8 cellular contexts compared by ENCODE assay signal in the genomic region with DNA sequence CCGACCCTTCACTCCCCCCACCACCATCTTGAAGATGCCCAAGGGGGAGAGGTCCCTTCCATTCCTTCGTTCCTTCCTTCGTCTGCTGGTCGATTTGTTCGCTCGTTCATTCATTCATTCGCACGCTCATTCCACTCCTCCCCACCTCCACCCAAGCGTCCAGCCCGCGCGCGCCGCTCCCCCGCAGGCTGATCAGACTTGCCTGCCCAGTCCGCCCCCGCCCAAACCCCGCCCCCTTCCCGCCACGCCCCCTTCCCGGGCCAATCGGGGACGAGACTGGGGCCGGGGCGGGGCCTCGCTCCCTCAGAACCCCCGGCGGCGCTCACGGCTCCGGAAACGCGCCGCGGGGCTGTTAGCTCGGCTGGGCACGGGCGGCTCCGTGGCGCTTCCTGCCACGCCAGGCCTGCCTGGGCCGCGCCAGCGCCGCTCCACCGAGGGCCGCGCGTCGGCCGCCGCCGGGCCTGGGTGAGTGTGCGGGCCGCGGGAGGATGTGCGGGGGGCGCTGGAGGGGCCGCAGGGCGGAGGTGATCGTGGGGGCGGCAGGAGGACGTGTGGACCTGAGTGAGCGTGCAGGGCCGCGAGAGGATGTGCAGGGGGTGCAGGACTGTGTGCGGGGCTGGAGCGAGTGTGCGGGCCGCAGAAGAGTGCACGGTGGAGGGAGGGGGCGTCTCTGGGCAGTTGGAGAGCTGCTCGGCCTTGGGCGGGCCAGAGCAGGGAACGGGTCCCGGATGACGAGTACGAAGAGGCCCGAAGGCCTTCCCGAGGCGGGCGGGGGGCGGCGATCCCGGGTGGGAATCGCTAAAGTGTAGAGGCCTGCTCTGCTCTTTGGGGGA. TPM values are rescaled to one million over a fixed set of nuclear protein-coding genes. Genes with fewer than 3 reads are reported as not detected.
A peak's percentile ranks its signal among the peaks of the same experiment; 100 is the strongest.
DNase-seq lines count a peak whose midpoint lies in the region; ATAC-seq and TF ChIP-seq lines count a peak whose summit lies in the region.

A gene with protein sequence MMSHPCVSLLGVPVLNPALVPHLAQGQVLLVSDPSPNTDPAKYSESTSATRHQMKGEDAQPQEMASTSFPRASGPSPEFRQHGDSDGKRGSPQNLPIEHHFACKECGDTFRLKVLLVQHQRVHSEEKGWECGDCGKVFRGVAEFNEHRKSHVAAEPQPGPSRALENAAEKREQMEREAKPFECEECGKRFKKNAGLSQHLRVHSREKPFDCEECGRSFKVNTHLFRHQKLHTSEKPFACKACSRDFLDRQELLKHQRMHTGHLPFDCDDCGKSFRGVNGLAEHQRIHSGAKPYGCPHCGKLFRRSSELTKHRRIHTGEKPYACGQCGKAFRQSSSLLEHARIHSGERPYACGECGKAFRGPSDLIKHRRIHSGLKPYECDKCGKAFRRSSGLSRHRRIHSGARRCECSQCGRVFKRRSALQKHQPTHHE (plus strand): TSS at position 333 of the 833 bp plus-strand sequence. CDS start 2,527 bp downstream, outside the sequence.

- H3K27me3 Mint-ChIP-seq in activated naive CD8-positive, alpha-beta T cell treated with anti-CD3 and anti-CD28 coated beads, Interleukin-2, amount 10 ng/mL, durations not matched to agents 7 days and 5 days, result peaks cover 5% of the 10 kb centered on the region

- peak within 1 kb of the TSS; percentile 90 for H3K9ac ChIP-seq in trophoblast cell (ENCODE audit: low read length)

- H4K8ac ChIP-seq in trophoblast cell (ENCODE audit: low read depth, low read length), result peak within 1 kb of the TSS; percentile 54

- peak within 1 kb of the TSS; percentile 84 for H3K27ac Mint-ChIP-seq in activated naive CD8-positive, alpha-beta T cell treated with anti-CD3 and anti-CD28 coated beads, Interleukin-2, amount 10 ng/mL, durations not matched to agents 7 days and 5 days

- no peaks in the 10 kb centered on the region for H3K9me3 Mint-ChIP-seq in activated naive CD8-positive, alpha-beta T cell treated with anti-CD3 and anti-CD28 coated beads, Interleukin-2, amount 10 ng/mL, durations not matched to agents 7 days and 5 days

- H3K18ac ChIP-seq in trophoblast cell (ENCODE audit: low read length), result peak within 1 kb of the TSS; percentile 74

- no CpG with 5 or more reads among the region's 86 CpGs for WGBS in trophoblast cell (ENCODE audit: extremely low coverage, insufficient coverage, insufficient read length)

- peak within 1 kb of the TSS; percentile 66 for H2AFZ ChIP-seq in trophoblast cell (ENCODE audit: insufficient read depth, low read length, poor library complexity)

- no peak within 1 kb of the TSS for H3K23ac ChIP-seq in trophoblast cell (ENCODE audit: low read length)

- H2AK5ac ChIP-seq in trophoblast cell (ENCODE audit: low read length), result no peak within 1 kb of the TSS

- DNase-seq in GM10248 (ENCODE audit: extremely low spot score), result peak; percentile 89
- no peak for DNase-seq in HFF-Myc (ENCODE audit: extremely low read depth, low read depth)
- DNase-seq in NAMALWA (ENCODE audit: low spot score), result peak; percentile 80
- DNase-seq in SW480 (ENCODE audit: low spot score), result peak; percentile 76
- peak; percentile 88 for DNase-seq in activated naive CD8-positive, alpha-beta T cell treated with anti-CD3 and anti-CD28 coated beads, Interleukin-2, amount 10 ng/mL, durations not matched to agents 7 days and 5 days
- peak; percentile 85 to 87 for DNase-seq in cardiac muscle cell (ENCODE audit: low read depth in 1 of 2, low spot score in 1 of 2)
- peak; percentile 67 to 78 for DNase-seq in trophoblast cell
- DNase-seq in tibial artery, result peak; percentile 71 to 90

- H2BK5ac ChIP-seq in trophoblast cell (ENCODE audit: low read depth, low read length, poor library complexity), result no peak within 1 kb of the TSS

- H3K27me3 ChIP-seq in cardiac muscle cell (peaks cover 15% of the 10 kb centered on the region), trophoblast cell (ENCODE audit: insufficient read depth, low read length) (no peaks in the 10 kb centered on the region), tibial artery (no peaks in the 10 kb centered on the region)

- TF ChIP-seq CTCF in GM10248 (IDR thresholded peaks at IDR 0.05; ENCODE audit: control extremely low read depth, extremely low read depth, low read depth, missing control alignments), result no peak
- TF ChIP-seq CTCF in HFF-Myc (IDR thresholded peaks at IDR 0.05; ENCODE audit: low read depth, low read length, missing control alignments), result no peak
- no peak for TF ChIP-seq CTCF in cardiac muscle cell (IDR thresholded peaks at IDR 0.05; ENCODE audit: low read depth, low read length)
- no peak for TF ChIP-seq CTCF in tibial artery (IDR thresholded peaks at IDR 0.05)

- no peaks in the 10 kb centered on the region for H3K9me3 ChIP-seq in cardiac muscle cell (ENCODE audit: low read depth)
- no peaks in the 10 kb centered on the region for H3K9me3 ChIP-seq in trophoblast cell (ENCODE audit: insufficient read depth, low read depth, low read length)
- H3K9me3 ChIP-seq in tibial artery, result no peaks in the 10 kb centered on the region

- H3K27ac ChIP-seq in cardiac muscle cell, result peak within 1 kb of the TSS; percentile 79
- H3K27ac ChIP-seq in trophoblast cell (ENCODE audit: low read depth, low read length), result no peak within 1 kb of the TSS
- peak within 1 kb of the TSS; percentile 66 to 72 for H3K27ac ChIP-seq in tibial artery

- CTCF ChIA-PET in GM10248 (lab: Yijun Ruan, JAX), result no interaction called here

- H3K79me2 ChIP-seq in trophoblast cell (ENCODE audit: control insufficient read depth, insufficient read depth, low read length, poor library complexity), result peaks cover 5% of the 10 kb centered on the region

- H4K91ac ChIP-seq in trophoblast cell (ENCODE audit: low read depth, low read length), result peak within 1 kb of the TSS; percentile 66

- peak within 1 kb of the TSS; percentile 80 for H4K12ac ChIP-seq in trophoblast cell (ENCODE audit: low read depth, low read length)

- H3K79me1 ChIP-seq in trophoblast cell (ENCODE audit: low read length), result peaks cover 6% of the 10 kb centered on the region

- POLR2A ChIA-PET in GM10248 (lab: Yijun Ruan, JAX), result interaction anchor here (1.1 kb wide), 1 partner anchor 301 kb away, joined by 3 read pairs; no protein-coding TSS in a partner anchor
- POLR2A ChIA-PET in activated naive CD8-positive, alpha-beta T cell treated with anti-CD3 and anti-CD28 coated beads, Interleukin-2, amount 10 ng/mL, durations not matched to agents 7 days and 5 days (lab: Charles Lee), result interaction anchor here (0.6 to 1.7 kb wide), 2 partner anchors 10 to 12 kb away, joined by 3 to 22 read pairs; no protein-coding TSS in a partner anchor

- no peak within 1 kb of the TSS for H2BK12ac ChIP-seq in trophoblast cell (ENCODE audit: low read length)

- H3K4me3 Mint-ChIP-seq in activated naive CD8-positive, alpha-beta T cell treated with anti-CD3 and anti-CD28 coated beads, Interleukin-2, amount 10 ng/mL, durations not matched to agents 7 days and 5 days, result peak within 1 kb of the TSS; percentile 91

- peak within 1 kb of the TSS; percentile 51 for H3K4me3 ChIP-seq in HFF-Myc (replicated peaks; ENCODE audit: low read depth, low read length)
- peak within 1 kb of the TSS; percentile 57 for H3K4me3 ChIP-seq in cardiac muscle cell
- H3K4me3 ChIP-seq in trophoblast cell (ENCODE audit: low read depth, low read length), result peak within 1 kb of the TSS; percentile 92
- H3K4me3 ChIP-seq in tibial artery, result peak within 1 kb of the TSS; percentile 78 to 85

- peaks cover 22% of the 10 kb centered on the region for H3K36me3 Mint-ChIP-seq in activated naive CD8-positive, alpha-beta T cell treated with anti-CD3 and anti-CD28 coated beads, Interleukin-2, amount 10 ng/mL, durations not matched to agents 7 days and 5 days

- peak within 1 kb of the TSS; percentile 36 for H2BK120ac ChIP-seq in trophoblast cell (ENCODE audit: insufficient read depth, low read length, poor library complexity)

- H3K4me1 ChIP-seq in cardiac muscle cell (ENCODE audit: low read depth), result no peaks in the 10 kb centered on the region
- peaks cover 0 to 6% of the 10 kb centered on the region in 2 experiments for H3K4me1 ChIP-seq in trophoblast cell (ENCODE audit: control insufficient read depth in 1 of 2, insufficient read depth in 2 of 2, low read length in 2 of 2)
- peaks cover 0 to 14% (median 5%) of the 10 kb centered on the region in 4 donors for H3K4me1 ChIP-seq in tibial artery

- H3K4ac ChIP-seq in trophoblast cell (ENCODE audit: low read depth, low read length), result peak within 1 kb of the TSS; percentile 62

- peak within 1 kb of the TSS; percentile 72 for H3K4me2 ChIP-seq in trophoblast cell (ENCODE audit: low read length)

- H3K14ac ChIP-seq in trophoblast cell (ENCODE audit: low read length), result peak within 1 kb of the TSS; percentile 55

- H3K4me1 Mint-ChIP-seq in activated naive CD8-positive, alpha-beta T cell treated with anti-CD3 and anti-CD28 coated beads, Interleukin-2, amount 10 ng/mL, durations not matched to agents 7 days and 5 days, result peaks cover 35% of the 10 kb centered on the region

- H3K36me3 ChIP-seq in cardiac muscle cell (no peaks in the 10 kb centered on the region), trophoblast cell (ENCODE audit: control insufficient read depth in 1 of 2, insufficient read depth in 2 of 2, low read length in 2 of 2) (peaks cover 6% of the 10 kb centered on the region in 2 experiments), tibial artery (peaks cover 0 to 5% (median 2%) of the 10 kb centered on the region in 3 donors)

- intact Hi-C loops in tibial artery (cut with DNase I; ENCODE audit: low total_unique reads), result no loop called here

- peak; percentile 93 for ATAC-seq in activated naive CD8-positive, alpha-beta T cell treated with anti-CD3 and anti-CD28 coated beads, Interleukin-2, amount 10 ng/mL, durations not matched to agents 7 days and 5 days (ENCODE audit: low read depth)

RNA-seq across cellular contexts. Expression of the gene that starts here (rescaled TPM):
- total RNA-seq in activated naive CD8-positive, alpha-beta T cell treated with anti-CD3 and anti-CD28 coated beads, Interleukin-2, amount 10 ng/mL, durations not matched to agents 7 days and 5 days, result 10 to 100 TPM; 22.6 to 24.6 TPM
- total RNA-seq in cardiac muscle cell, result 7.9 and 13.8 TPM in 2 replicates
- 3.6 and 8.8 TPM in 2 replicates for polyA plus RNA-seq in cardiac muscle cell
- 6.2 and 6.4 TPM in 2 replicates for polyA plus RNA-seq in trophoblast cell (2013)
